1 cellular context compared by ENCODE assay signal in the genomic region with DNA sequence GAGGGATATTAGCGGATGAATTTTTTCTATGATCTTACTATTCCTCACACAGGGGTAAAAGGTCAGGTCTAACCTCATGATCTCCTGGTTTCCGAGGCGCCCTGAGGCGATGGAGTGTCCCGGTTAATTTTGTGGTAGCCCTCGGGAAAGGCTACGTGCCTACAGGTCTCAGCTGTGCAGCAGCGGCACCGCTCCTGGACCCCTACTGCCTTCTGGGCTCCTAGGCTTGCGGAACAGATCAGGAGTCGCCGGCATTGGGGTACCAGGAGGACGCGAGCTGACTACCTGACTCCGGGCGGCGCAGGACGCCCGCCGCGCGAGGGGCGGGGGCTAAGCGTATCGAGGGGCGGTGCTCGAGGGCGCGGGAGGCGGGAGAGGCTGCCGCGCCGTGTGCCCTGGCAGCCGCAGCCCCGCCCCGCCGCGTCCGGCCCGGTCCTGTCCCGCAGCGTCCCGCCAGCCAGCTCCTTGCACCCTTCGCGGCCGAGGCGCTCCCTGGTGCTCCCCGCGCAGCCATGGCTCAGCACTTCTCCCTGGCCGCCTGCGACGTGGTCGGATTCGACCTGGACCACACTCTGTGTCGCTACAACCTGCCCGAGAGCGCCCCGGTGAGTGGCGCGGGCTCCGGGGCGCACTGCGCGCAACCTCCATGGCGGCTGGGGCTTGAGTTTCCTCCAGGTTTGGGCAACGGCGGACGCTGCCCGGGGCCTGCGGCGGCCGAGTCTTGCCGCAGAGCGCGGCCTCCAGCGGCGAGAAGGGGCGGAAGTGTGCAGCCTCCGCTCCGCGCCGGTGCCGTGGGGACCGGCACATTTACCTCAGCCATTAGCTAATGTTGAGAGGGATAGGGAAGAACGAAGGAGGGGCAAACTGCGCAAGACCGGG.
A peak's percentile ranks its signal among the peaks of the same experiment; 100 is the strongest.
TF ChIP-seq lines count a peak whose summit lies in the region.

A gene (plus strand): TSS at position 435 of the 879 bp plus-strand sequence. CDS start 78 bp downstream, at position 513.

TF ChIP-seq in HepG2, 621 proteins besides CTCF, POLR2A, EP300 and RAD21 (continued from another document and continues in another):
- TF ChIP-seq NCOA1 (CRISPR knock-in tag; IDR thresholded peaks at IDR 0.05) (peak; percentile 97), SRSF9 (IDR thresholded peaks at IDR 0.05; ENCODE audit: borderline replicate concordance, insufficient read depth, low read depth, low read length, poor library complexity, severe bottlenecking) (no peak), JUN (CRISPR knock-in tag; IDR thresholded peaks at IDR 0.05) (no peak; the same call in 1 of the 2 replicates), ZNF773 (CRISPR knock-in tag; IDR thresholded peaks at IDR 0.05; ENCODE audit: borderline replicate concordance) (peak; percentile 97), NR3C1 (CRISPR knock-in tag; IDR thresholded peaks at IDR 0.05) (no peak; the same call in 1 of the 2 replicates), ZNF138 (CRISPR knock-in tag; IDR thresholded peaks at IDR 0.05; ENCODE audit: low read depth) (peak; percentile 85), ZNF629 (CRISPR knock-in tag; conservative IDR thresholded peaks at IDR 0.05) (peak; percentile 48), RBM22 (optimal IDR thresholded peaks at IDR 0.05; ENCODE audit: low read length) (no peak), ZNF121 (CRISPR knock-in tag; IDR thresholded peaks at IDR 0.05) (peak; percentile 69), MYNN (CRISPR knock-in tag; IDR thresholded peaks at IDR 0.05; ENCODE audit: low read depth) (no peak; the same call in 1 of the 2 replicates), SMYD3 (CRISPR knock-in tag; IDR thresholded peaks at IDR 0.05) (no peak), ZMYM2 (CRISPR knock-in tag; IDR thresholded peaks at IDR 0.05) (peak; percentile 86), HNRNPL (IDR thresholded peaks at IDR 0.05; ENCODE audit: low read depth, low read length) (peak; percentile 61; the same call in 1 of the 2 replicates), HMGA1 (CRISPR knock-in tag; conservative IDR thresholded peaks at IDR 0.05) (no peak), RORA (CRISPR knock-in tag; IDR thresholded peaks at IDR 0.05) (no peak), GATAD1 (CRISPR knock-in tag; IDR thresholded peaks at IDR 0.05) (peak; percentile 52; the same call in 1 of the 2 replicates), ZFP36L2 (CRISPR knock-in tag; IDR thresholded peaks at IDR 0.05) (no peak; the same call in 1 of the 2 replicates), ELF3 (CRISPR knock-in tag; IDR thresholded peaks at IDR 0.05) (peak; percentile 82), ZNF883 (CRISPR knock-in tag; IDR thresholded peaks at IDR 0.05; ENCODE audit: not compliant biosample characterization) (peak; percentile 99), ZNF496 (CRISPR knock-in tag; IDR thresholded peaks at IDR 0.05; ENCODE audit: insufficient replicate concordance) (no peak), CENPX (CRISPR knock-in tag; IDR thresholded peaks at IDR 0.05) (no peak), AKAP8 (CRISPR knock-in tag; IDR thresholded peaks at IDR 0.05) (peak; percentile 89), ZBTB20 (CRISPR knock-in tag; IDR thresholded peaks at IDR 0.05; ENCODE audit: borderline replicate concordance, low read depth) (peak; percentile 58; the same call in 1 of the 2 replicates), NAIF1 (CRISPR knock-in tag; IDR thresholded peaks at IDR 0.05; ENCODE audit: borderline replicate concordance) (peak; percentile 94), MED1 (CRISPR knock-in tag; IDR thresholded peaks at IDR 0.05) (peak; percentile 87), KLF15 (CRISPR knock-in tag; IDR thresholded peaks at IDR 0.05; ENCODE audit: borderline replicate concordance) (peak; percentile 91; the same call in 1 of the 2 replicates), ZNF772 (CRISPR knock-in tag; IDR thresholded peaks at IDR 0.05) (peak; percentile 93), GATAD2A (CRISPR knock-in tag; IDR thresholded peaks at IDR 0.05) (peak; percentile 12), MAZ (IDR thresholded peaks at IDR 0.05; ENCODE audit: borderline replicate concordance, low read depth, low read length) (peak; percentile 81), MAZ (CRISPR knock-in tag; IDR thresholded peaks at IDR 0.05; ENCODE audit: low read depth) (peak; percentile 98), SMAD3 (CRISPR knock-in tag; IDR thresholded peaks at IDR 0.05) (0 out of 2 replicates have a peak, but pooled peaks have one; percentile 30), TRIM24 (CRISPR knock-in tag; IDR thresholded peaks at IDR 0.05) (no peak), SRF (IDR thresholded peaks at IDR 0.05; ENCODE audit: low read depth, low read length) (0 out of 2 replicates have a peak, but pooled peaks have one; percentile 50), MAFF (IDR thresholded peaks at IDR 0.05; ENCODE audit: low read depth, low read length) (no peak), EEA1 (CRISPR knock-in tag; IDR thresholded peaks at IDR 0.05; ENCODE audit: borderline replicate concordance) (peak; percentile 96), ZNF775 (CRISPR knock-in tag; IDR thresholded peaks at IDR 0.05; ENCODE audit: borderline replicate concordance) (no peak), SATB2 (CRISPR knock-in tag; IDR thresholded peaks at IDR 0.05) (peak; percentile 80; the same call in 1 of the 2 replicates), ZNF7 (CRISPR knock-in tag; IDR thresholded peaks at IDR 0.05) (no peak; the same call in 1 of the 2 replicates)
- TF ChIP-seq, protein P1, sequence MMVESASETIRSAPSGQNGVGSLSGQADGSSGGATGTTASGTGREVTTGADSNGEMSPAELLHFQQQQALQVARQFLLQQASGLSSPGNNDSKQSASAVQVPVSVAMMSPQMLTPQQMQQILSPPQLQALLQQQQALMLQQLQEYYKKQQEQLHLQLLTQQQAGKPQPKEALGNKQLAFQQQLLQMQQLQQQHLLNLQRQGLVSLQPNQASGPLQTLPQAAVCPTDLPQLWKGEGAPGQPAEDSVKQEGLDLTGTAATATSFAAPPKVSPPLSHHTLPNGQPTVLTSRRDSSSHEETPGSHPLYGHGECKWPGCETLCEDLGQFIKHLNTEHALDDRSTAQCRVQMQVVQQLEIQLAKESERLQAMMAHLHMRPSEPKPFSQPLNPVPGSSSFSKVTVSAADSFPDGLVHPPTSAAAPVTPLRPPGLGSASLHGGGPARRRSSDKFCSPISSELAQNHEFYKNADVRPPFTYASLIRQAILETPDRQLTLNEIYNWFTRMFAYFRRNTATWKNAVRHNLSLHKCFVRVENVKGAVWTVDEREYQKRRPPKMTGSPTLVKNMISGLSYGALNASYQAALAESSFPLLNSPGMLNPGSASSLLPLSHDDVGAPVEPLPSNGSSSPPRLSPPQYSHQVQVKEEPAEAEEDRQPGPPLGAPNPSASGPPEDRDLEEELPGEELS (CRISPR knock-in tag; IDR thresholded peaks at IDR 0.05) = peak; percentile 77
- TF ChIP-seq, protein P2, sequence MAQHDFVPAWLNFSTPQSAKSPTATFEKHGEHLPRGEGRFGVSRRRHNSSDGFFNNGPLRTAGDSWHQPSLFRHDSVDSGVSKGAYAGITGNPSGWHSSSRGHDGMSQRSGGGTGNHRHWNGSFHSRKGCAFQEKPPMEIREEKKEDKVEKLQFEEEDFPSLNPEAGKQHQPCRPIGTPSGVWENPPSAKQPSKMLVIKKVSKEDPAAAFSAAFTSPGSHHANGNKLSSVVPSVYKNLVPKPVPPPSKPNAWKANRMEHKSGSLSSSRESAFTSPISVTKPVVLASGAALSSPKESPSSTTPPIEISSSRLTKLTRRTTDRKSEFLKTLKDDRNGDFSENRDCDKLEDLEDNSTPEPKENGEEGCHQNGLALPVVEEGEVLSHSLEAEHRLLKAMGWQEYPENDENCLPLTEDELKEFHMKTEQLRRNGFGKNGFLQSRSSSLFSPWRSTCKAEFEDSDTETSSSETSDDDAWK (CRISPR knock-in tag; IDR thresholded peaks at IDR 0.05) = no peak
- TF ChIP-seq, protein P3, sequence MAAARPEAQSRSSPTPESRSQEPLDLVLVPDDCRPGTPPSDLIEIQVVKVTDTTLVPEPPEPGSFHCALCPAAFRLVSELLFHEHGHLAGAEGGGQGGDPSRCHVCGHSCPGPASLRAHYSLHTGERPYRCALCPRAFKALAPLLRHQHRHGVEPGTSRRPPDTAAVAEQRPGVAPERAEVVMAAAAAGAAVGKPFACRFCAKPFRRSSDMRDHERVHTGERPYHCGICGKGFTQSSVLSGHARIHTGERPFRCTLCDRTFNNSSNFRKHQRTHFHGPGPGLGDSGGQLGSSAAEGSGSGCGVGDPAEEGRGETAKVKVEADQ (CRISPR knock-in tag; IDR thresholded peaks at IDR 0.05; ENCODE audit: borderline replicate concordance) = peak; percentile 95
- TF ChIP-seq, protein P4, sequence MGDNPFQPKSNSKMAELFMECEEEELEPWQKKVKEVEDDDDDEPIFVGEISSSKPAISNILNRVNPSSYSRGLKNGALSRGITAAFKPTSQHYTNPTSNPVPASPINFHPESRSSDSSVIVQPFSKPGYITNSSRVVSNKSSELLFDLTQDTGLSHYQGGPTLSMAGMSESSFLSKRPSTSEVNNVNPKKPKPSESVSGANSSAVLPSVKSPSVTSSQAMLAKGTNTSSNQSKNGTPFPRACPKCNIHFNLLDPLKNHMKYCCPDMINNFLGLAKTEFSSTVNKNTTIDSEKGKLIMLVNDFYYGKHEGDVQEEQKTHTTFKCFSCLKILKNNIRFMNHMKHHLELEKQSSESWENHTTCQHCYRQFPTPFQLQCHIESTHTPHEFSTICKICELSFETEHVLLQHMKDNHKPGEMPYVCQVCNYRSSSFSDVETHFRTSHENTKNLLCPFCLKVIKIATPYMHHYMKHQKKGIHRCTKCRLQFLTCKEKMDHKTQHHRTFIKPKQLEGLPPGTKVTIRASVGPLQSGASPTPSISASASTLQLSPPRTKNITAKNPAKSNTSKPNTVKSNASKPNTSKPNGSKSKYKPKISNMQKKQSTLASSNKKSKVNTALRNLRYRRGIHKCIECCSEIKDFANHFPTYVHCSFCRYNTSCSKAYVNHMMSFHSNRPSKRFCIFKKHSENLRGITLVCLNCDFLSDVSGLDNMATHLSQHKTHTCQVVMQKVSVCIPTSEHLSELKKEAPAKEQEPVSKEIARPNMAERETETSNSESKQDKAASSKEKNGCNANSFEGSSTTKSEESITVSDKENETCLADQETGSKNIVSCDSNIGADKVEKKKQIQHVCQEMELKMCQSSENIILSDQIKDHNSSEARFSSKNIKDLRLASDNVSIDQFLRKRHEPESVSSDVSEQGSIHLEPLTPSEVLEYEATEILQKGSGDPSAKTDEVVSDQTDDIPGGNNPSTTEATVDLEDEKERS (CRISPR knock-in tag; IDR thresholded peaks at IDR 0.05) = peak; percentile 88
- TF ChIP-seq, protein P5, sequence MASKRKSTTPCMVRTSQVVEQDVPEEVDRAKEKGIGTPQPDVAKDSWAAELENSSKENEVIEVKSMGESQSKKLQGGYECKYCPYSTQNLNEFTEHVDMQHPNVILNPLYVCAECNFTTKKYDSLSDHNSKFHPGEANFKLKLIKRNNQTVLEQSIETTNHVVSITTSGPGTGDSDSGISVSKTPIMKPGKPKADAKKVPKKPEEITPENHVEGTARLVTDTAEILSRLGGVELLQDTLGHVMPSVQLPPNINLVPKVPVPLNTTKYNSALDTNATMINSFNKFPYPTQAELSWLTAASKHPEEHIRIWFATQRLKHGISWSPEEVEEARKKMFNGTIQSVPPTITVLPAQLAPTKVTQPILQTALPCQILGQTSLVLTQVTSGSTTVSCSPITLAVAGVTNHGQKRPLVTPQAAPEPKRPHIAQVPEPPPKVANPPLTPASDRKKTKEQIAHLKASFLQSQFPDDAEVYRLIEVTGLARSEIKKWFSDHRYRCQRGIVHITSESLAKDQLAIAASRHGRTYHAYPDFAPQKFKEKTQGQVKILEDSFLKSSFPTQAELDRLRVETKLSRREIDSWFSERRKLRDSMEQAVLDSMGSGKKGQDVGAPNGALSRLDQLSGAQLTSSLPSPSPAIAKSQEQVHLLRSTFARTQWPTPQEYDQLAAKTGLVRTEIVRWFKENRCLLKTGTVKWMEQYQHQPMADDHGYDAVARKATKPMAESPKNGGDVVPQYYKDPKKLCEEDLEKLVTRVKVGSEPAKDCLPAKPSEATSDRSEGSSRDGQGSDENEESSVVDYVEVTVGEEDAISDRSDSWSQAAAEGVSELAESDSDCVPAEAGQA (IDR thresholded peaks at IDR 0.05; ENCODE audit: low read depth) = peak; percentile 27; the same call in 1 of the 2 replicates
- TF ChIP-seq, protein P5 (CRISPR knock-in tag; IDR thresholded peaks at IDR 0.05; ENCODE audit: borderline replicate concordance) = peak; percentile 98
